ENCODE assay signal across 2 cellular contexts in genomic region chr4:128350449-128351045, GRCh38.
TF ChIP-seq lines count a peak whose summit lies in the region.

No MANE protein-coding gene starts in this region.

TF ChIP-seq in HEK293, 187 proteins besides CTCF, POLR2A, EP300 and RAD21:
- TF ChIP-seq PRDM10 (tag by site-specific recombination; IDR thresholded peaks at IDR 0.05) (peak; percentile 64), ZFP37 (tag by site-specific recombination; IDR thresholded peaks at IDR 0.05) (no peak)

TF ChIP-seq in HEK293T, 16 proteins besides CTCF, POLR2A, EP300 and RAD21 (continued from another document):
- TF ChIP-seq PKNOX1 (IDR thresholded peaks at IDR 0.05) (no peak), TARDBP (IDR thresholded peaks at IDR 0.05) (no peak)
TF ChIP-seq in HEK293T: peak in this region for 0.
